ENCODE assay signal across 17 cellular contexts in genomic region chr2:111695441-111696007, GRCh38.
"Had no signal": no experiment of that assay in that cellular context is flagged by ENCODE, and none has a peak within 500 bp of the region (broad histone marks: within the 10 kb centered on the region; RNA-seq: fewer than 3 reads in every experiment).

No MANE protein-coding gene starts in this region.

- FAIRE-seq: endometrium, kidney, small intestine had no signal

- H3K36me3 ChIP-seq: left ventricle myocardium inferior, lower lobe of right lung, sigmoid colon, stomach had no signal

- H3K27me3 ChIP-seq: hepatocyte, sigmoid colon, stomach had no signal

- H2AFZ ChIP-seq: hepatocyte had no signal

- H3K4me3 ChIP-seq: hepatocyte, left ventricle myocardium inferior, lower lobe of right lung, sigmoid colon, stomach had no signal

- DNase-seq: effector memory CD4-positive, alpha-beta T cell; head of caudate nucleus; kidney; left ventricle myocardium inferior; lower lobe of right lung; midbrain; naive thymus-derived CD4-positive, alpha-beta T cell; nephron progenitor cell; small intestine; stimulated activated CD4-positive, alpha-beta T cell treated with anti-CD3 and anti-CD28 coated beads, Interleukin-12 subunit alpha, Interleukin-12 subunit beta, amount 100 ng/mL, for 4 hours; stimulated activated naive CD4-positive, alpha-beta T cell; stomach; substantia nigra; trophoblast cell had no signal

- H3K79me2 ChIP-seq: hepatocyte had no signal

- H3K9me3 ChIP-seq: lower lobe of right lung, sigmoid colon, stomach had no signal

- H3K4me1 ChIP-seq: left ventricle myocardium inferior had no signal

- H3K4me2 ChIP-seq: hepatocyte had no signal

- ATAC-seq: lower lobe of right lung; naive thymus-derived CD4-positive, alpha-beta T cell had no signal

- H3K27ac ChIP-seq: hepatocyte, left ventricle myocardium inferior, lower lobe of right lung had no signal
